ENCODE assay signal across 1 cellular context in genomic region chr19:572891-573825, GRCh38.
TF ChIP-seq lines count a peak whose summit lies in the region.

No MANE protein-coding gene starts in this region.

TF ChIP-seq in HepG2, 621 proteins besides CTCF, POLR2A, EP300 and RAD21 (continued from another document):
- TF ChIP-seq AFF4 (CRISPR knock-in tag; IDR thresholded peaks at IDR 0.05) (0 out of 2 replicates have a peak, but pooled peaks have one; percentile 52), CEBPB (IDR thresholded peaks at IDR 0.05; ENCODE audit: borderline replicate concordance, low read depth, low read length) (no peak), POGK (CRISPR knock-in tag; conservative IDR thresholded peaks at IDR 0.05) (peak; percentile 66; the same call in 1 of the 2 replicates)
- TF ChIP-seq, protein P1, sequence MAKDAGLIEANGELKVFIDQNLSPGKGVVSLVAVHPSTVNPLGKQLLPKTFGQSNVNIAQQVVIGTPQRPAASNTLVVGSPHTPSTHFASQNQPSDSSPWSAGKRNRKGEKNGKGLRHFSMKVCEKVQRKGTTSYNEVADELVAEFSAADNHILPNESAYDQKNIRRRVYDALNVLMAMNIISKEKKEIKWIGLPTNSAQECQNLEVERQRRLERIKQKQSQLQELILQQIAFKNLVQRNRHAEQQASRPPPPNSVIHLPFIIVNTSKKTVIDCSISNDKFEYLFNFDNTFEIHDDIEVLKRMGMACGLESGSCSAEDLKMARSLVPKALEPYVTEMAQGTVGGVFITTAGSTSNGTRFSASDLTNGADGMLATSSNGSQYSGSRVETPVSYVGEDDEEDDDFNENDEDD (CRISPR knock-in tag; IDR thresholded peaks at IDR 0.05; ENCODE audit: borderline replicate concordance), result no peak
